Comparison of ENCODE assay signal across 1 cellular context in the genomic region with DNA sequence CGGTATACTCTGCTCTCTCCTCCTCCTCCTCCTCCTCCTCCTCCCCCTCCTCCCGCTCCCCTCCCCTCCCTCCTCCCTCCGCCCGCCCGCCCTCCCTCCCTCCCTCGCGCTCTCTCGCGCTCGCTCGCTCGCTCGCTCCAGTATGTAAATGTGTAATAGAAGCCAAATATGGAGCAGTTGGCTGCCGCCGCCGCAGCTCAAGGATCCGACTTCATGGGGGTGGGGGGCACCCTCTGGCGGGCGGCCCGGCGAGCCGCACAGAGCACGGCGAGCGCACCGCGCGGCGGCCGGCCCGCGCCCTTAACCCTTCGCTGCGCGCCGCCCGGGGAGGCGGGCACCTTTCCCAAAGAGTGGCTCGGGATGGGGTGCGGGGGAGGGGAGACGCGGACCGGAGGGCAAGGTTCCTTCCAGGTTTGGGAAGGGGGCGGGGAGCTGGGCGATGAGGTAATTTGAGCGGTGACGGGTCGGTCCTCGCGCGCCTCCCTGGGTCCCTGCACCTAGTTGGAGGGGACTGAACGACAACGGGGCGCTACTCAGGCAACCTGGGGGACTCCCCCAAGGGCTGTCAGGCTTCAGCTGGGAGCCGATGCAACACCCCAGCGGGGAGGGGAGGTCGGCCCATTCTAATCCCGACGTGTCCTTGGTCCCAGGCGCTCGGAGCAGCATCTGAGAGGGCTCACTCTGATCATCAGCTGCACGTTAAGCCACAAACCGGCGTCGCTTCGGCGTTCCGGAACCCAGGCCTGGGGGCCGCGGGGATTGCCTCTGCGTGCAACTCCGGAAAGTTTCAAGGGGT.
A peak's percentile ranks its signal among the peaks of the same experiment; 100 is the strongest.
TF ChIP-seq lines count a peak whose summit lies in the region.

No MANE protein-coding gene starts in this region.

TF ChIP-seq in HepG2, 621 proteins besides CTCF, POLR2A, EP300 and RAD21 (continued from another document and continues in another):
- TF ChIP-seq MTF2 (CRISPR knock-in tag; IDR thresholded peaks at IDR 0.05; ENCODE audit: borderline replicate concordance) (peak; percentile 73; the same call in 1 of the 2 replicates), MBNL3 (CRISPR knock-in tag; conservative IDR thresholded peaks at IDR 0.05) (no peak), ZNF326 (CRISPR knock-in tag; IDR thresholded peaks at IDR 0.05; ENCODE audit: borderline replicate concordance) (no peak), BRCA1 (CRISPR knock-in tag; IDR thresholded peaks at IDR 0.05) (no peak), RNF2 (conservative IDR thresholded peaks at IDR 0.05; ENCODE audit: low read depth) (0 out of 2 replicates have a peak, but pooled peaks have one; percentile 17), RAD51 (IDR thresholded peaks at IDR 0.05; ENCODE audit: borderline replicate concordance) (no peak), ZNF24 (IDR thresholded peaks at IDR 0.05) (no peak; the same call in 1 of the 2 replicates), HDAC2 (CRISPR knock-in tag; IDR thresholded peaks at IDR 0.05) (peak; percentile 58), RFXAP (CRISPR knock-in tag; IDR thresholded peaks at IDR 0.05; ENCODE audit: borderline replicate concordance) (no peak), ZNF563 (CRISPR knock-in tag; IDR thresholded peaks at IDR 0.05) (peak; percentile 38; the same call in 1 of the 2 replicates), NFATC3 (CRISPR knock-in tag; IDR thresholded peaks at IDR 0.05) (no peak), ZNF782 (CRISPR knock-in tag; IDR thresholded peaks at IDR 0.05; ENCODE audit: borderline replicate concordance) (peak; percentile 59; the same call in 1 of the 2 replicates), TRIM24 (CRISPR knock-in tag; IDR thresholded peaks at IDR 0.05) (no peak), ZNF329 (CRISPR knock-in tag; IDR thresholded peaks at IDR 0.05; ENCODE audit: low read depth) (no peak), RFX3 (CRISPR knock-in tag; IDR thresholded peaks at IDR 0.05) (no peak), CHD2 (IDR thresholded peaks at IDR 0.05; ENCODE audit: low read depth, low read length) (peak; percentile 61; the same call in 1 of the 2 replicates), KLF11 (CRISPR knock-in tag; IDR thresholded peaks at IDR 0.05) (no peak), HOXA3 (CRISPR knock-in tag; IDR thresholded peaks at IDR 0.05) (peak; percentile 82), SMAD1 (CRISPR knock-in tag; IDR thresholded peaks at IDR 0.05; ENCODE audit: borderline replicate concordance, low read depth) (peak; percentile 76; the same call in 1 of the 2 replicates), ZKSCAN8 (CRISPR knock-in tag; IDR thresholded peaks at IDR 0.05; ENCODE audit: borderline replicate concordance) (no peak), SOX6 (IDR thresholded peaks at IDR 0.05) (no peak), SOX6 (CRISPR knock-in tag; IDR thresholded peaks at IDR 0.05) (peak; percentile 68), KDM3A (CRISPR knock-in tag; IDR thresholded peaks at IDR 0.05; ENCODE audit: low read depth) (no peak; the same call in 1 of the 2 replicates), ZSCAN22 (CRISPR knock-in tag; IDR thresholded peaks at IDR 0.05) (no peak), BCL6 (CRISPR knock-in tag; IDR thresholded peaks at IDR 0.05) (peak; percentile 76; the same call in 1 of the 2 replicates), ZFP36L1 (CRISPR knock-in tag; IDR thresholded peaks at IDR 0.05) (no peak), PHB2 (IDR thresholded peaks at IDR 0.05; ENCODE audit: partially characterized antibody) (no peak)
- TF ChIP-seq, protein P1, sequence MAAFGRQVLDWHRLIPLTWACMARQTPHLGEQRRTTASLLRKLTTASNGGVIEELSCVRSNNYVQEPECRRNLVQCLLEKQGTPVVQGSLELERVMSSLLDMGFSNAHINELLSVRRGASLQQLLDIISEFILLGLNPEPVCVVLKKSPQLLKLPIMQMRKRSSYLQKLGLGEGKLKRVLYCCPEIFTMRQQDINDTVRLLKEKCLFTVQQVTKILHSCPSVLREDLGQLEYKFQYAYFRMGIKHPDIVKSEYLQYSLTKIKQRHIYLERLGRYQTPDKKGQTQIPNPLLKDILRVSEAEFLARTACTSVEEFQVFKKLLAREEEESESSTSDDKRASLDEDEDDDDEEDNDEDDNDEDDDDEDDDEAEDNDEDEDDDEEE (CRISPR knock-in tag; IDR thresholded peaks at IDR 0.05), result peak; percentile 28; the same call in 1 of the 2 replicates
- TF ChIP-seq, protein P2, sequence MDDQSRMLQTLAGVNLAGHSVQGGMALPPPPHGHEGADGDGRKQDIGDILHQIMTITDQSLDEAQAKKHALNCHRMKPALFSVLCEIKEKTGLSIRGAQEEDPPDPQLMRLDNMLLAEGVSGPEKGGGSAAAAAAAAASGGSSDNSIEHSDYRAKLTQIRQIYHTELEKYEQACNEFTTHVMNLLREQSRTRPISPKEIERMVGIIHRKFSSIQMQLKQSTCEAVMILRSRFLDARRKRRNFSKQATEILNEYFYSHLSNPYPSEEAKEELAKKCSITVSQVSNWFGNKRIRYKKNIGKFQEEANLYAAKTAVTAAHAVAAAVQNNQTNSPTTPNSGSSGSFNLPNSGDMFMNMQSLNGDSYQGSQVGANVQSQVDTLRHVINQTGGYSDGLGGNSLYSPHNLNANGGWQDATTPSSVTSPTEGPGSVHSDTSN (CRISPR knock-in tag; IDR thresholded peaks at IDR 0.05; ENCODE audit: borderline replicate concordance), result no peak
- TF ChIP-seq, protein P3, sequence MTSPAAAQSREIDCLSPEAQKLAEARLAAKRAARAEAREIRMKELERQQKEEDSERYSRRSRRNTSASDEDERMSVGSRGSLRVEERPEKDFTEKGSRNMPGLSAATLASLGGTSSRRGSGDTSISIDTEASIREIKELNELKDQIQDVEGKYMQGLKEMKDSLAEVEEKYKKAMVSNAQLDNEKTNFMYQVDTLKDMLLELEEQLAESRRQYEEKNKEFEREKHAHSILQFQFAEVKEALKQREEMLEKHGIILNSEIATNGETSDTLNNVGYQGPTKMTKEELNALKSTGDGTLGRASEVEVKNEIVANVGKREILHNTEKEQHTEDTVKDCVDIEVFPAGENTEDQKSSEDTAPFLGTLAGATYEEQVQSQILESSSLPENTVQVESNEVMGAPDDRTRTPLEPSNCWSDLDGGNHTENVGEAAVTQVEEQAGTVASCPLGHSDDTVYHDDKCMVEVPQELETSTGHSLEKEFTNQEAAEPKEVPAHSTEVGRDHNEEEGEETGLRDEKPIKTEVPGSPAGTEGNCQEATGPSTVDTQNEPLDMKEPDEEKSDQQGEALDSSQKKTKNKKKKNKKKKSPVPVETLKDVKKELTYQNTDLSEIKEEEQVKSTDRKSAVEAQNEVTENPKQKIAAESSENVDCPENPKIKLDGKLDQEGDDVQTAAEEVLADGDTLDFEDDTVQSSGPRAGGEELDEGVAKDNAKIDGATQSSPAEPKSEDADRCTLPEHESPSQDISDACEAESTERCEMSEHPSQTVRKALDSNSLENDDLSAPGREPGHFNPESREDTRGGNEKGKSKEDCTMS (CRISPR knock-in tag; conservative IDR thresholded peaks at IDR 0.05), result no peak
- TF ChIP-seq, protein P4, sequence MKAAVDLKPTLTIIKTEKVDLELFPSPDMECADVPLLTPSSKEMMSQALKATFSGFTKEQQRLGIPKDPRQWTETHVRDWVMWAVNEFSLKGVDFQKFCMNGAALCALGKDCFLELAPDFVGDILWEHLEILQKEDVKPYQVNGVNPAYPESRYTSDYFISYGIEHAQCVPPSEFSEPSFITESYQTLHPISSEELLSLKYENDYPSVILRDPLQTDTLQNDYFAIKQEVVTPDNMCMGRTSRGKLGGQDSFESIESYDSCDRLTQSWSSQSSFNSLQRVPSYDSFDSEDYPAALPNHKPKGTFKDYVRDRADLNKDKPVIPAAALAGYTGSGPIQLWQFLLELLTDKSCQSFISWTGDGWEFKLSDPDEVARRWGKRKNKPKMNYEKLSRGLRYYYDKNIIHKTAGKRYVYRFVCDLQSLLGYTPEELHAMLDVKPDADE (CRISPR knock-in tag; IDR thresholded peaks at IDR 0.05), result no peak
- TF ChIP-seq, protein P5, sequence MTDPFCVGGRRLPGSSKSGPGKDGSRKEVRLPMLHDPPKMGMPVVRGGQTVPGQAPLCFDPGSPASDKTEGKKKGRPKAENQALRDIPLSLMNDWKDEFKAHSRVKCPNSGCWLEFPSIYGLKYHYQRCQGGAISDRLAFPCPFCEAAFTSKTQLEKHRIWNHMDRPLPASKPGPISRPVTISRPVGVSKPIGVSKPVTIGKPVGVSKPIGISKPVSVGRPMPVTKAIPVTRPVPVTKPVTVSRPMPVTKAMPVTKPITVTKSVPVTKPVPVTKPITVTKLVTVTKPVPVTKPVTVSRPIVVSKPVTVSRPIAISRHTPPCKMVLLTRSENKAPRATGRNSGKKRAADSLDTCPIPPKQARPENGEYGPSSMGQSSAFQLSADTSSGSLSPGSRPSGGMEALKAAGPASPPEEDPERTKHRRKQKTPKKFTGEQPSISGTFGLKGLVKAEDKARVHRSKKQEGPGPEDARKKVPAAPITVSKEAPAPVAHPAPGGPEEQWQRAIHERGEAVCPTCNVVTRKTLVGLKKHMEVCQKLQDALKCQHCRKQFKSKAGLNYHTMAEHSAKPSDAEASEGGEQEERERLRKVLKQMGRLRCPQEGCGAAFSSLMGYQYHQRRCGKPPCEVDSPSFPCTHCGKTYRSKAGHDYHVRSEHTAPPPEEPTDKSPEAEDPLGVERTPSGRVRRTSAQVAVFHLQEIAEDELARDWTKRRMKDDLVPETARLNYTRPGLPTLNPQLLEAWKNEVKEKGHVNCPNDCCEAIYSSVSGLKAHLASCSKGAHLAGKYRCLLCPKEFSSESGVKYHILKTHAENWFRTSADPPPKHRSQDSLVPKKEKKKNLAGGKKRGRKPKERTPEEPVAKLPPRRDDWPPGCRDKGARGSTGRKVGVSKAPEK (CRISPR knock-in tag; IDR thresholded peaks at IDR 0.05; ENCODE audit: borderline replicate concordance), result no peak
- TF ChIP-seq, protein P6, sequence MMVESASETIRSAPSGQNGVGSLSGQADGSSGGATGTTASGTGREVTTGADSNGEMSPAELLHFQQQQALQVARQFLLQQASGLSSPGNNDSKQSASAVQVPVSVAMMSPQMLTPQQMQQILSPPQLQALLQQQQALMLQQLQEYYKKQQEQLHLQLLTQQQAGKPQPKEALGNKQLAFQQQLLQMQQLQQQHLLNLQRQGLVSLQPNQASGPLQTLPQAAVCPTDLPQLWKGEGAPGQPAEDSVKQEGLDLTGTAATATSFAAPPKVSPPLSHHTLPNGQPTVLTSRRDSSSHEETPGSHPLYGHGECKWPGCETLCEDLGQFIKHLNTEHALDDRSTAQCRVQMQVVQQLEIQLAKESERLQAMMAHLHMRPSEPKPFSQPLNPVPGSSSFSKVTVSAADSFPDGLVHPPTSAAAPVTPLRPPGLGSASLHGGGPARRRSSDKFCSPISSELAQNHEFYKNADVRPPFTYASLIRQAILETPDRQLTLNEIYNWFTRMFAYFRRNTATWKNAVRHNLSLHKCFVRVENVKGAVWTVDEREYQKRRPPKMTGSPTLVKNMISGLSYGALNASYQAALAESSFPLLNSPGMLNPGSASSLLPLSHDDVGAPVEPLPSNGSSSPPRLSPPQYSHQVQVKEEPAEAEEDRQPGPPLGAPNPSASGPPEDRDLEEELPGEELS (CRISPR knock-in tag; IDR thresholded peaks at IDR 0.05), result 0 out of 2 replicates have a peak, but pooled peaks have one; percentile 55
- TF ChIP-seq, protein P7, sequence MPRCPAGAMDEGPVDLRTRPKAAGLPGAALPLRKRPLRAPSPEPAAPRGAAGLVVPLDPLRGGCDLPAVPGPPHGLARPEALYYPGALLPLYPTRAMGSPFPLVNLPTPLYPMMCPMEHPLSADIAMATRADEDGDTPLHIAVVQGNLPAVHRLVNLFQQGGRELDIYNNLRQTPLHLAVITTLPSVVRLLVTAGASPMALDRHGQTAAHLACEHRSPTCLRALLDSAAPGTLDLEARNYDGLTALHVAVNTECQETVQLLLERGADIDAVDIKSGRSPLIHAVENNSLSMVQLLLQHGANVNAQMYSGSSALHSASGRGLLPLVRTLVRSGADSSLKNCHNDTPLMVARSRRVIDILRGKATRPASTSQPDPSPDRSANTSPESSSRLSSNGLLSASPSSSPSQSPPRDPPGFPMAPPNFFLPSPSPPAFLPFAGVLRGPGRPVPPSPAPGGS (CRISPR knock-in tag; IDR thresholded peaks at IDR 0.05), result peak; percentile 89
- TF ChIP-seq, protein P8, sequence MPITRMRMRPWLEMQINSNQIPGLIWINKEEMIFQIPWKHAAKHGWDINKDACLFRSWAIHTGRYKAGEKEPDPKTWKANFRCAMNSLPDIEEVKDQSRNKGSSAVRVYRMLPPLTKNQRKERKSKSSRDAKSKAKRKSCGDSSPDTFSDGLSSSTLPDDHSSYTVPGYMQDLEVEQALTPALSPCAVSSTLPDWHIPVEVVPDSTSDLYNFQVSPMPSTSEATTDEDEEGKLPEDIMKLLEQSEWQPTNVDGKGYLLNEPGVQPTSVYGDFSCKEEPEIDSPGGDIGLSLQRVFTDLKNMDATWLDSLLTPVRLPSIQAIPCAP (CRISPR knock-in tag; IDR thresholded peaks at IDR 0.05; ENCODE audit: low read depth), result peak; percentile 83; the same call in 1 of the 2 replicates
- TF ChIP-seq, protein P9, sequence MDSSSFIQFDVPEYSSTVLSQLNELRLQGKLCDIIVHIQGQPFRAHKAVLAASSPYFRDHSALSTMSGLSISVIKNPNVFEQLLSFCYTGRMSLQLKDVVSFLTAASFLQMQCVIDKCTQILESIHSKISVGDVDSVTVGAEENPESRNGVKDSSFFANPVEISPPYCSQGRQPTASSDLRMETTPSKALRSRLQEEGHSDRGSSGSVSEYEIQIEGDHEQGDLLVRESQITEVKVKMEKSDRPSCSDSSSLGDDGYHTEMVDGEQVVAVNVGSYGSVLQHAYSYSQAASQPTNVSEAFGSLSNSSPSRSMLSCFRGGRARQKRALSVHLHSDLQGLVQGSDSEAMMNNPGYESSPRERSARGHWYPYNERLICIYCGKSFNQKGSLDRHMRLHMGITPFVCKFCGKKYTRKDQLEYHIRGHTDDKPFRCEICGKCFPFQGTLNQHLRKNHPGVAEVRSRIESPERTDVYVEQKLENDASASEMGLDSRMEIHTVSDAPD (CRISPR knock-in tag; IDR thresholded peaks at IDR 0.05), result no peak
- TF ChIP-seq, protein P10, sequence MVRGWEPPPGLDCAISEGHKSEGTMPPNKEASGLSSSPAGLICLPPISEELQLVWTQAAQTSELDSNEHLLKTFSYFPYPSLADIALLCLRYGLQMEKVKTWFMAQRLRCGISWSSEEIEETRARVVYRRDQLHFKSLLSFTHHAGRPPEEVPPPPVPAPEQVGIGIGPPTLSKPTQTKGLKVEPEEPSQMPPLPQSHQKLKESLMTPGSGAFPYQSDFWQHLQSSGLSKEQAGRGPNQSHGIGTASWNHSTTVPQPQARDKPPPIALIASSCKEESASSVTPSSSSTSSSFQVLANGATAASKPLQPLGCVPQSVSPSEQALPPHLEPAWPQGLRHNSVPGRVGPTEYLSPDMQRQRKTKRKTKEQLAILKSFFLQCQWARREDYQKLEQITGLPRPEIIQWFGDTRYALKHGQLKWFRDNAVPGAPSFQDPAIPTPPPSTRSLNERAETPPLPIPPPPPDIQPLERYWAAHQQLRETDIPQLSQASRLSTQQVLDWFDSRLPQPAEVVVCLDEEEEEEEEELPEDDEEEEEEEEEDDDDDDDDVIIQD (CRISPR knock-in tag; IDR thresholded peaks at IDR 0.05; ENCODE audit: low read depth), result no peak
